11 cellular contexts compared by ENCODE assay signal in genomic region chr12:31206038-31206670, GRCh38.
A peak's percentile ranks its signal among the peaks of the same experiment; 100 is the strongest.
DNase-seq lines count a peak whose midpoint lies in the region; ATAC-seq and TF ChIP-seq lines count a peak whose summit lies in the region.
"Had no signal": no experiment of that assay in that cellular context is flagged by ENCODE, and none has a peak within 500 bp of the region (broad histone marks: within the 10 kb centered on the region; RNA-seq: fewer than 3 reads in every experiment).

No MANE protein-coding gene starts in this region.

- H3K4me3 ChIP-seq in foreskin fibroblast (ENCODE audit: low read depth in 1 of 2, low read length in 2 of 2) = no peak overlapping the region
- H3K4me3 ChIP-seq in retinal pigment epithelial cell (ENCODE audit: low read length) = no peak overlapping the region
- H3K4me3 ChIP-seq: SK-N-MC, suprapubic skin had no signal

- TF ChIP-seq CTCF in foreskin fibroblast (IDR thresholded peaks at IDR 0.05; ENCODE audit: low read depth, low read length) (no peak), retinal pigment epithelial cell (conservative IDR thresholded peaks at IDR 0.05; ENCODE audit: low read depth, low read length) (no peak)

- ATAC-seq in GM19455 (IDR thresholded peaks at IDR 0.05; ENCODE audit: unreplicated experiment) (no peak), GM19023 (IDR thresholded peaks at IDR 0.05; ENCODE audit: unreplicated experiment) (no peak)

- DNase-seq in HS-27A (ENCODE audit: low read depth) (peak; percentile 76), SW480 (ENCODE audit: low spot score) (peak; percentile 27), foreskin fibroblast (peak; percentile 59 to 79), retinal pigment epithelial cell (ENCODE audit: low read depth) (peak; percentile 62), NCI-H1105 (lab: John Stamatoyannopoulos, UW) (no peak), NCI-H2227 (lab: John Stamatoyannopoulos, UW; ENCODE audit: unreplicated experiment) (no peak)
- DNase-seq: GDM1 had no signal

Comparison
In these comparisons a context has a peak if more than half of its experiments do, and no peak if none do; other contexts are left out.
1. DNase-seq: peak in HS-27A (single experiment), SW480 (single experiment), foreskin fibroblast (2 of 2) and retinal pigment epithelial cell (single experiment); none in NCI-H1105 (single experiment) and NCI-H2227 (single experiment).